25 cellular contexts compared by ENCODE assay signal in genomic region chr1:178397678-178398077, GRCh38.
A peak's percentile ranks its signal among the peaks of the same experiment; 100 is the strongest.
DNase-seq lines count a peak whose midpoint lies in the region; ATAC-seq and TF ChIP-seq lines count a peak whose summit lies in the region.
"Had no signal": no experiment of that assay in that cellular context is flagged by ENCODE, and none has a peak within 500 bp of the region (broad histone marks: within the 10 kb centered on the region; RNA-seq: fewer than 3 reads in every experiment).

No MANE protein-coding gene starts in this region.

- no peaks in the 10 kb centered on the region for H3K27me3 Mint-ChIP-seq in osteocyte (ENCODE audit: unreplicated experiment)
- H3K27me3 Mint-ChIP-seq: activated naive CD4-positive, alpha-beta T cell treated with anti-CD3 and anti-CD28 coated beads, Interleukin-2, amount 10 ng/mL, durations not matched to agents 7 days and 5 days; dendritic cell treated with granulocyte-macrophage colony-stimulating factor and Interleukin-4, amounts not matched to agents 40 ng/mL and 50 ng/mL, for 4 days; type B pancreatic cell had no signal

- H3K4me1 ChIP-seq in SK-N-SH (ENCODE audit: control insufficient read depth in 1 of 2, insufficient read depth in 2 of 2, low read depth in 1 of 2, low read length in 1 of 2) (no peaks in the 10 kb centered on the region), smooth muscle cell (ENCODE audit: low read depth) (no peaks in the 10 kb centered on the region), HAP-1 (no peaks in the 10 kb centered on the region)
- H3K4me1 ChIP-seq: left lung, neural progenitor cell, psoas muscle, stomach had no signal

- H3K4me3 ChIP-seq in SK-N-SH (ENCODE audit: low read depth in 2 of 2, low read length in 1 of 2) (no peak overlapping the region), smooth muscle cell (no peak overlapping the region), HAP-1 (no peak overlapping the region)
- H3K4me3 ChIP-seq: left lung, neural progenitor cell, psoas muscle, skin epidermis, stomach had no signal

- H2AFZ ChIP-seq in SK-N-SH (ENCODE audit: low read depth) (no peak overlapping the region), smooth muscle cell (ENCODE audit: low read depth) (no peak overlapping the region)
- H2AFZ ChIP-seq: neural progenitor cell had no signal

- H3F3A ChIP-seq in SK-N-SH (replicated peaks; ENCODE audit: insufficient read depth) (no peaks in the 10 kb centered on the region), smooth muscle cell (ENCODE audit: low read depth) (peaks cover 4% of the 10 kb centered on the region)

- no peak for TF ChIP-seq EP300 in SK-N-SH (IDR thresholded peaks at IDR 0.05; ENCODE audit: borderline replicate concordance in 1 of 2, low read depth in 1 of 2, low read length in 1 of 2)

- in situ Hi-C loops in HAP-1 (cut with MboI; ENCODE audit: low sequenced_read_pairs) = no loop called here

- no peaks in the 10 kb centered on the region for H3K79me2 ChIP-seq in SK-N-SH (ENCODE audit: insufficient read depth)
- H3K79me2 ChIP-seq in smooth muscle cell (ENCODE audit: low read depth) = no peaks in the 10 kb centered on the region

- H3K9me2 ChIP-seq in SK-N-SH = no peaks in the 10 kb centered on the region

- H3K27ac ChIP-seq in SK-N-SH (ENCODE audit: low read depth in 2 of 2, low read length in 1 of 2) (no peak overlapping the region), smooth muscle cell (ENCODE audit: low read depth) (peak overlapping the region; percentile 25)
- H3K27ac ChIP-seq: left lung, neural progenitor cell, psoas muscle, skin epidermis, stomach had no signal

- WGBS in SK-N-SH (ENCODE audit: low lambda C conversion rate) = 88% methylated on average over 2 of the region's 2 CpGs
- WGBS in smooth muscle cell (ENCODE audit: low lambda C conversion rate) = 54% methylated on average over 2 of the region's 2 CpGs

- no peaks in the 10 kb centered on the region for H3K9me3 Mint-ChIP-seq in osteocyte (ENCODE audit: unreplicated experiment)
- H3K9me3 Mint-ChIP-seq: activated naive CD4-positive, alpha-beta T cell treated with anti-CD3 and anti-CD28 coated beads, Interleukin-2, amount 10 ng/mL, durations not matched to agents 7 days and 5 days; dendritic cell treated with granulocyte-macrophage colony-stimulating factor and Interleukin-4, amounts not matched to agents 40 ng/mL and 50 ng/mL, for 4 days; neural progenitor cell; type B pancreatic cell had no signal

- ATAC-seq in esophagus mucosa = peak; percentile 82
- ATAC-seq: left lung, psoas muscle had no signal

- H3K27ac Mint-ChIP-seq in osteocyte (ENCODE audit: unreplicated experiment) = no peak overlapping the region
- H3K27ac Mint-ChIP-seq: activated naive CD4-positive, alpha-beta T cell treated with anti-CD3 and anti-CD28 coated beads, Interleukin-2, amount 10 ng/mL, durations not matched to agents 7 days and 5 days; dendritic cell treated with granulocyte-macrophage colony-stimulating factor and Interleukin-4, amounts not matched to agents 40 ng/mL and 50 ng/mL, for 4 days; neural progenitor cell; type B pancreatic cell had no signal

- H3K9me3 ChIP-seq in SK-N-SH (no peaks in the 10 kb centered on the region), smooth muscle cell (replicated peaks; ENCODE audit: low read depth) (no peaks in the 10 kb centered on the region), HAP-1 (no peaks in the 10 kb centered on the region)
- H3K9me3 ChIP-seq: left lung, psoas muscle, stomach had no signal

- H3K9ac ChIP-seq in SK-N-SH = no peak overlapping the region
- no peak overlapping the region for H3K9ac ChIP-seq in smooth muscle cell (ENCODE audit: low read depth)
- H3K9ac ChIP-seq: neural progenitor cell had no signal

- H3K4me2 ChIP-seq in SK-N-SH = no peak overlapping the region
- H3K4me2 ChIP-seq in smooth muscle cell = no peak overlapping the region
- H3K4me2 ChIP-seq: neural progenitor cell had no signal

- POLR2A ChIA-PET in SK-N-SH (lab: Yijun Ruan, JAX) = no interaction called here

- no peaks in the 10 kb centered on the region for H3K36me3 ChIP-seq in SK-N-SH (replicated peaks in 1 of 2; ENCODE audit: control insufficient read depth in 1 of 2, insufficient read depth in 2 of 2, low read length in 1 of 2)
- no peaks in the 10 kb centered on the region for H3K36me3 ChIP-seq in smooth muscle cell (ENCODE audit: low read depth)
- no peaks in the 10 kb centered on the region for H3K36me3 ChIP-seq in HAP-1 (replicated peaks)
- H3K36me3 ChIP-seq: left lung, neural progenitor cell, stomach had no signal

- H3K36me3 Mint-ChIP-seq in osteocyte (ENCODE audit: unreplicated experiment) = peaks cover 7% of the 10 kb centered on the region
- H3K36me3 Mint-ChIP-seq: activated naive CD4-positive, alpha-beta T cell treated with anti-CD3 and anti-CD28 coated beads, Interleukin-2, amount 10 ng/mL, durations not matched to agents 7 days and 5 days; neural progenitor cell had no signal

- CTCF ChIA-PET in SK-N-SH (lab: Yijun Ruan, JAX) = no interaction called here

- no peak overlapping the region for H3K4me3 Mint-ChIP-seq in osteocyte (ENCODE audit: unreplicated experiment)
- H3K4me3 Mint-ChIP-seq: activated naive CD4-positive, alpha-beta T cell treated with anti-CD3 and anti-CD28 coated beads, Interleukin-2, amount 10 ng/mL, durations not matched to agents 7 days and 5 days; dendritic cell treated with granulocyte-macrophage colony-stimulating factor and Interleukin-4, amounts not matched to agents 40 ng/mL and 50 ng/mL, for 4 days; neural progenitor cell; type B pancreatic cell had no signal

- TF ChIP-seq CTCF in SK-N-SH (IDR thresholded peaks at IDR 0.05) (no peak), smooth muscle cell (IDR thresholded peaks at IDR 0.05; ENCODE audit: borderline replicate concordance, insufficient read depth, poor library complexity, severe bottlenecking) (no peak), osteocyte (IDR thresholded peaks at IDR 0.05) (no peak)

- no peaks in the 10 kb centered on the region for H3K4me1 Mint-ChIP-seq in osteocyte (ENCODE audit: unreplicated experiment)
- H3K4me1 Mint-ChIP-seq: activated naive CD4-positive, alpha-beta T cell treated with anti-CD3 and anti-CD28 coated beads, Interleukin-2, amount 10 ng/mL, durations not matched to agents 7 days and 5 days; neural progenitor cell had no signal

- DNase-seq in HT1080 (ENCODE audit: low read depth) = peak; percentile 63
- DNase-seq in SK-N-SH = no peak
- no peak for DNase-seq in smooth muscle cell (lab: John Stamatoyannopoulos, UW; ENCODE audit: unreplicated experiment)
- no peak for DNase-seq in osteocyte (ENCODE audit: extremely low spot score, unreplicated experiment)
- DNase-seq in amygdala (lab: John Stamatoyannopoulos, UW) = no peak
- DNase-seq in HAP-1 (ENCODE audit: low spot score in 2 of 2) = no peak
- DNase-seq: activated CD4-positive, alpha-beta T cell treated with anti-CD3 and anti-CD28 coated beads, Interleukin-2, amount 50 U/mL, for 48 hours; activated naive CD4-positive, alpha-beta T cell treated with anti-CD3 and anti-CD28 coated beads, Interleukin-2, amount 10 ng/mL, durations not matched to agents 7 days and 5 days; activated T-cell treated with anti-CD3 and anti-CD28 coated beads, Interleukin-2, amount 50 U/mL, for 1 hour; Calu3; KBM-7; left lung; NCI-H1092; NCI-H2081 treated with DMSO at 0.1 percent for 48 hours; NCI-H510A; NK-92 treated with Interleukin-12 subunit alpha and Interleukin-12 subunit beta, amount 100 ng/mL, for 24 hours; psoas muscle; stimulated activated CD4-positive, alpha-beta T cell treated with anti-CD3 and anti-CD28 coated beads, Interleukin-4, amount 100 ng/mL, for 1 hour; stomach; SW 1271 had no signal

- H4K20me1 ChIP-seq in SK-N-SH (ENCODE audit: insufficient read depth) = no peaks in the 10 kb centered on the region
- H4K20me1 ChIP-seq in smooth muscle cell (ENCODE audit: low read depth) = peaks cover 12% of the 10 kb centered on the region

- H3K27me3 ChIP-seq in SK-N-SH (ENCODE audit: insufficient read depth) (no peaks in the 10 kb centered on the region), smooth muscle cell (ENCODE audit: low read depth) (no peaks in the 10 kb centered on the region), HAP-1 (ENCODE audit: low read depth) (no peaks in the 10 kb centered on the region)
- H3K27me3 ChIP-seq: left lung, neural progenitor cell, stomach had no signal

- no peak for TF ChIP-seq RAD21 in SK-N-SH (IDR thresholded peaks at IDR 0.05; ENCODE audit: low read length)

TF ChIP-seq in SK-N-SH, 30 proteins besides CTCF, POLR2A, EP300 and RAD21:
- peak; percentile 36; the same call in 1 of the 2 replicates for TF ChIP-seq JUND (IDR thresholded peaks at IDR 0.05)
- TF ChIP-seq MEF2A (IDR thresholded peaks at IDR 0.05; ENCODE audit: borderline replicate concordance, low read depth) = no peak
- TF ChIP-seq FOSL2 (IDR thresholded peaks at IDR 0.05; ENCODE audit: borderline replicate concordance, low read depth) = peak; percentile 58; the same call in 1 of the 2 replicates
